In genomic region chr14:68965261-68965761, GRCh38 we compare ENCODE assay signal across 14 cellular contexts. TPM values are rescaled to one million over a fixed set of nuclear protein-coding genes. Genes with fewer than 3 reads are reported as not detected.
DNase-seq lines count a peak whose midpoint lies in the region; ATAC-seq, FAIRE-seq and TF ChIP-seq lines count a peak whose summit lies in the region.
"Had no signal": no experiment of that assay in that cellular context is flagged by ENCODE, and none has a peak within 500 bp of the region (broad histone marks: within the 10 kb centered on the region; RNA-seq: fewer than 3 reads in every experiment).

No MANE protein-coding gene starts in this region.

- TF ChIP-seq CTCF in mammary epithelial cell (conservative IDR thresholded peaks at IDR 0.05 in 1 of 2, IDR thresholded peaks at IDR 0.05 in 1 of 2; ENCODE audit: extremely low read depth in 1 of 2, insufficient read depth in 1 of 2, low read depth in 1 of 2, low read length in 2 of 2) (no peak), lower lobe of right lung (IDR thresholded peaks at IDR 0.05) (no peak), type B pancreatic cell (conservative IDR thresholded peaks at IDR 0.05) (no peak)

- H3K9me3 Mint-ChIP-seq in activated naive CD4-positive, alpha-beta T cell treated with anti-CD3 and anti-CD28 coated beads for 36 hours, result no peaks in the 10 kb centered on the region
- H3K9me3 Mint-ChIP-seq in type B pancreatic cell, result no peaks in the 10 kb centered on the region
- H3K9me3 Mint-ChIP-seq: activated B cell treated with CpG ODN at 0.5 μM for 24 hours had no signal

- in situ Hi-C loops in mammary epithelial cell (cut with MboI; ENCODE audit: low sequenced_read_pairs in 2 of 2), result no loop called here

- H3K27me3 ChIP-seq in mammary epithelial cell (ENCODE audit: insufficient read depth, low read length), result no peaks in the 10 kb centered on the region
- H3K27me3 ChIP-seq in lower lobe of right lung (ENCODE audit: low read depth), result no peaks in the 10 kb centered on the region

- no peak overlapping the region for H3K9ac ChIP-seq in mammary epithelial cell (ENCODE audit: insufficient read depth, low read length)

- FAIRE-seq in GM12892 (lab: Jason Lieb, UNC), result no peak
- FAIRE-seq: endometrium had no signal

- peaks cover 34% of the 10 kb centered on the region for H4K20me1 ChIP-seq in mammary epithelial cell (ENCODE audit: insufficient read depth, low read length)

- ATAC-seq in lower lobe of right lung, result peak; percentile 64 to 78

- H3K79me2 ChIP-seq in mammary epithelial cell (ENCODE audit: insufficient read depth, low read length), result peaks cover 100% of the 10 kb centered on the region

- peaks cover 3% of the 10 kb centered on the region for H3K36me3 Mint-ChIP-seq in activated naive CD4-positive, alpha-beta T cell treated with anti-CD3 and anti-CD28 coated beads for 36 hours (ENCODE audit: low read depth)
- H3K36me3 Mint-ChIP-seq in type B pancreatic cell, result peaks cover 15% of the 10 kb centered on the region

- H3K36me3 ChIP-seq in mammary epithelial cell (ENCODE audit: insufficient read depth, low read length) (peaks cover 27% of the 10 kb centered on the region), lower lobe of right lung (no peaks in the 10 kb centered on the region)

- H3K4me1 ChIP-seq in mammary epithelial cell (ENCODE audit: insufficient read depth, low read length) (peaks cover 99% of the 10 kb centered on the region), lower lobe of right lung (peaks cover 70% of the 10 kb centered on the region)

- intact Hi-C loops in activated naive CD4-positive, alpha-beta T cell treated with anti-CD3 and anti-CD28 coated beads for 36 hours (cut with micrococcal nuclease), result no loop called here
- intact Hi-C loops in mammary epithelial cell (cut with micrococcal nuclease) (no loop called here), lower lobe of right lung (cut with DNase I) (no loop called here)

- H2AFZ ChIP-seq in mammary epithelial cell (ENCODE audit: low read depth, low read length), result no peak overlapping the region

- peaks cover 95% of the 10 kb centered on the region for H3K4me1 Mint-ChIP-seq in activated naive CD4-positive, alpha-beta T cell treated with anti-CD3 and anti-CD28 coated beads for 36 hours (ENCODE audit: low read depth)
- H3K4me1 Mint-ChIP-seq in type B pancreatic cell (ENCODE audit: unreplicated experiment), result peaks cover 79% of the 10 kb centered on the region
- H3K4me1 Mint-ChIP-seq: activated B cell treated with CpG ODN at 0.5 μM for 24 hours had no signal

- H3K4me2 ChIP-seq in mammary epithelial cell (ENCODE audit: insufficient read depth, low read depth, low read length), result peak overlapping the region; percentile 37

- no TSS peak for BruUV-seq in mammary epithelial cell (replicated peaks; lab: Mats Ljungman, UMichigan)

- H3K4me3 Mint-ChIP-seq in activated naive CD4-positive, alpha-beta T cell treated with anti-CD3 and anti-CD28 coated beads for 36 hours, result no peak overlapping the region
- peak overlapping the region; percentile 75 for H3K4me3 Mint-ChIP-seq in type B pancreatic cell
- H3K4me3 Mint-ChIP-seq: activated B cell treated with CpG ODN at 0.5 μM for 24 hours had no signal

- no peaks in the 10 kb centered on the region for H3K27me3 Mint-ChIP-seq in activated naive CD4-positive, alpha-beta T cell treated with anti-CD3 and anti-CD28 coated beads for 36 hours (ENCODE audit: low read depth)
- no peaks in the 10 kb centered on the region for H3K27me3 Mint-ChIP-seq in type B pancreatic cell

- H3K4me3 ChIP-seq in mammary epithelial cell (replicated peaks in 1 of 3; ENCODE audit: insufficient read depth in 1 of 3, low read depth in 2 of 3, low read length in 3 of 3) (no peak overlapping the region), lower lobe of right lung (no peak overlapping the region)
- H3K4me3 ChIP-seq: skin epidermis had no signal

- no peak for TF ChIP-seq POLR2A in GM12892 (IDR thresholded peaks at IDR 0.05; ENCODE audit: low read depth, low read length)

- DNase-seq in activated naive CD4-positive, alpha-beta T cell treated with anti-CD3 and anti-CD28 coated beads for 36 hours, result no peak
- DNase-seq in activated naive CD4-positive, alpha-beta T cell (lab: John Stamatoyannopoulos, UW), result no peak
- DNase-seq in mammary epithelial cell (peak; percentile 74), lower lobe of right lung (no peak), type B pancreatic cell (ENCODE audit: extremely low spot score, unreplicated experiment) (no peak), AG08396 (ENCODE audit: low spot score) (no peak), GM12892 (ENCODE audit: insufficient read length) (no peak), NCI-H1092 treated with DMSO at 0.1 percent for 48 hours (lab: John Stamatoyannopoulos, UW) (no peak)
- DNase-seq: ACHN, activated B cell treated with CpG ODN at 0.5 μM for 24 hours, hippocampal formation, KBM-7 had no signal

- CTCF ChIA-PET in activated naive CD4-positive, alpha-beta T cell treated with anti-CD3 and anti-CD28 coated beads for 36 hours (lab: Charles Lee), result interaction anchor here (1.6 kb wide), 1 partner anchor 13 kb away, joined by 3 read pairs; no protein-coding TSS in a partner anchor
- CTCF ChIA-PET in mammary epithelial cell (lab: Charles Lee; ENCODE audit: low non-redundant PET), result interaction anchor here (0.6 kb wide), 1 partner anchor 100 kb away, joined by 3 read pairs; no protein-coding TSS in a partner anchor

- H3K27ac Mint-ChIP-seq in activated naive CD4-positive, alpha-beta T cell treated with anti-CD3 and anti-CD28 coated beads for 36 hours, result peak overlapping the region; percentile 28
- peak overlapping the region; percentile 91 for H3K27ac Mint-ChIP-seq in type B pancreatic cell
- H3K27ac Mint-ChIP-seq: activated B cell treated with CpG ODN at 0.5 μM for 24 hours had no signal

- peak overlapping the region; percentile 45 for H3K27ac ChIP-seq in mammary epithelial cell (ENCODE audit: insufficient read depth, low read depth, low read length)
- H3K27ac ChIP-seq in lower lobe of right lung, result peak overlapping the region; percentile 5

- H3K9me3 ChIP-seq in mammary epithelial cell (replicated peaks; ENCODE audit: insufficient read depth, low read length) (no peaks in the 10 kb centered on the region), lower lobe of right lung (no peaks in the 10 kb centered on the region)

- dilution Hi-C loops in mammary epithelial cell (cut with HindIII; ENCODE audit: low sequenced_read_pairs), result loop anchor here (10.0 kb wide), 1 partner anchor 129 kb away; no protein-coding TSS in a partner anchor

RNA-seq across cellular contexts. Expression of gene ACTN1, which starts 13.8 kb away (rescaled TPM):
- total RNA-seq in activated naive CD4-positive, alpha-beta T cell treated with anti-CD3 and anti-CD28 coated beads for 36 hours, result 10 to 100 TPM; 79.7 to 80.6 TPM
- 1,000 to 10,000 TPM in 1 of 2 donors, 100 to 1,000 TPM in 1; 841 to 1,322 TPM for total RNA-seq in mammary epithelial cell
- polyA plus RNA-seq in mammary epithelial cell, result 813 TPM
- 1,325 TPM for polyA minus RNA-seq in mammary epithelial cell
- total RNA-seq in lower lobe of right lung, result 124 TPM
- total RNA-seq in type B pancreatic cell (ENCODE audit: low replicate concordance), result 128 and 176 TPM in 2 replicates
- 0.40 TPM for polyA plus RNA-seq in GM12892 (2012; ENCODE audit: missing spikeins)
